In the genomic region with DNA sequence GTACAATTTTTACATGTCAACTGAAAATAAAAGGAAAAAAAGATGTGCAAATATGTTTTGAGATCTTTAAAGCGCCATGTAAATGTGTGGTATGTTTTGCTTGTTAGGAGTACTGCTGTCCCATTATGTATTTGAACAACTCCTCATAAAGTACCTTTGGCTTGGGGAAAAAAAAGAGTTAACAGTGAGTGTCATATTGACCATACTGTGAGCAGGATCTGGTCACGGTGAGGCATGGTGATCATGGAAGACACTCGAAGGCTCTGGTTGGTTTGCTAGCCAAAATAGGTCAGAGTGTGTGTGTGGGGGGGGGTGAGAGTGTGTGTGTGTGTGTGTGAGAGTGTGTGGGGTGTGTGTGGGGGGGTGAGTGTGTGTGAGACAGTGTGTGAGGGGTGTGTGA, we compare ENCODE assay signal across 1 cellular context.
TF ChIP-seq lines count a peak whose summit lies in the region.

No MANE protein-coding gene starts in this region.

TF ChIP-seq in IMR-90, 13 proteins besides CTCF, POLR2A, EP300 and RAD21:
- TF ChIP-seq BHLHE40 (IDR thresholded peaks at IDR 0.05; ENCODE audit: low read depth, low read length) = no peak
- no peak for TF ChIP-seq RFX5 (IDR thresholded peaks at IDR 0.05; ENCODE audit: low read depth, low read length)
- TF ChIP-seq MAZ (IDR thresholded peaks at IDR 0.05; ENCODE audit: borderline replicate concordance, low read depth, low read length) = no peak
- TF ChIP-seq MXI1 (IDR thresholded peaks at IDR 0.05; ENCODE audit: borderline replicate concordance, low read depth, low read length) = no peak
